In the genomic region with DNA sequence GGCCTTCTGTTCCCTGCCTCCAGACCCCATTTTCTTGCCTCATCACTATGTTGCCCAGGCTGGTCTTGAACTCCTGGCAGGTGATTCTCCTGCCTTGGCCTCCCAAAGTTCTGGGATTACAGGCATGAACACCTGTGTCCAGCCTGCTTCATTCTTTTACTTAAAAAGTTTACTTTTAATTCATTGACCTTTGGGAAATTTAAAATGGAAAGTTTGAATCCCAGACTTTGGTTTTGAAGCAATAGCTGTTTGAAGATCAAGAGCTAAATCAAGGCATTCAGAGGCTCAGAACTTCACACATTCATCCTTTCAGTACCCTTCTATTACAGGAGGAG, we compare ENCODE assay signal across 2 cellular contexts.
TF ChIP-seq lines count a peak whose summit lies in the region.

No MANE protein-coding gene starts in this region.

TF ChIP-seq in SK-N-SH, 30 proteins besides CTCF, POLR2A, EP300 and RAD21 (continued from another document):
- TF ChIP-seq RCOR1 (IDR thresholded peaks at IDR 0.05; ENCODE audit: low read length) (no peak), NFIC (IDR thresholded peaks at IDR 0.05; ENCODE audit: borderline replicate concordance) (no peak)

TF ChIP-seq in SK-N-SH treated with all-trans-retinoic acid at 6 μM for 48 hours, 23 proteins besides CTCF, POLR2A, EP300 and RAD21 (continued from another document):
- TF ChIP-seq CREB5 (CRISPR knock-in tag; IDR thresholded peaks at IDR 0.05; ENCODE audit: low read depth): no peak
